In genomic region chr16:25187491-25187795, GRCh38 we compare ENCODE assay signal across 29 cellular contexts. TPM values are rescaled to one million over a fixed set of nuclear protein-coding genes. Genes with fewer than 3 reads are reported as not detected.
"Had no signal": no experiment of that assay in that cellular context is flagged by ENCODE, and none has a peak within 500 bp of the region (broad histone marks: within the 10 kb centered on the region; RNA-seq: fewer than 3 reads in every experiment).

No MANE protein-coding gene starts in this region.

- H3K4me1 ChIP-seq: left lung, lower lobe of right lung, right atrium auricular region, right lobe of liver, tibial nerve, upper lobe of left lung, vagina had no signal

- H3K4me3 Mint-ChIP-seq: naive thymus-derived CD8-positive, alpha-beta T cell; nephron; stimulated activated effector memory CD8-positive, alpha-beta T cell treated with anti-CD3 and anti-CD28 coated beads, Interleukin-12 subunit alpha, Interleukin-12 subunit beta, amount 100 ng/mL, for 72 hours; stimulated activated naive CD8-positive, alpha-beta T cell treated with anti-CD3 and anti-CD28 coated beads, Interleukin-15, Interleukin-2, amounts not matched to agents 100 ng/mL and 50 ng/mL, for 24 hours had no signal

- H3K27me3 ChIP-seq: left lung, ovary, right atrium auricular region, right lobe of liver, tibial nerve, upper lobe of left lung, vagina had no signal

- H3K4me2 ChIP-seq: smooth muscle cell had no signal

- H3K27ac Mint-ChIP-seq: nephron; progenitor cell of endocrine pancreas; stimulated activated effector memory CD8-positive, alpha-beta T cell treated with anti-CD3 and anti-CD28 coated beads, Interleukin-12 subunit alpha, Interleukin-12 subunit beta, amount 100 ng/mL, for 72 hours; stimulated activated naive CD8-positive, alpha-beta T cell treated with anti-CD3 and anti-CD28 coated beads, Interleukin-15, Interleukin-2, amounts not matched to agents 100 ng/mL and 50 ng/mL, for 24 hours had no signal

- H3K36me3 ChIP-seq: left lung, lower lobe of right lung, ovary, right atrium auricular region, right lobe of liver, upper lobe of left lung, vagina had no signal

- H3K36me3 Mint-ChIP-seq: stimulated activated effector memory CD8-positive, alpha-beta T cell treated with anti-CD3 and anti-CD28 coated beads, Interleukin-12 subunit alpha, Interleukin-12 subunit beta, amount 100 ng/mL, for 72 hours had no signal

- DNase-seq: hippocampal formation; kidney; left colon; left lung; lower lobe of right lung; mammary epithelial cell; mesenchymal stem cell; naive thymus-derived CD8-positive, alpha-beta T cell; ovary; right lobe of liver; stimulated activated CD4-positive, alpha-beta T cell treated with anti-CD3 and anti-CD28 coated beads, Interleukin-4, amount 100 ng/mL, for 24 hours; stimulated activated naive CD4-positive, alpha-beta T cell; substantia nigra; upper lobe of left lung had no signal

- H3K27me3 Mint-ChIP-seq: naive thymus-derived CD8-positive, alpha-beta T cell; progenitor cell of endocrine pancreas; stimulated activated naive CD8-positive, alpha-beta T cell treated with anti-CD3 and anti-CD28 coated beads, Interleukin-15, Interleukin-2, amounts not matched to agents 100 ng/mL and 50 ng/mL, for 24 hours had no signal

- H3K9me3 ChIP-seq: left lung, lower lobe of right lung, ovary, right atrium auricular region, right lobe of liver, tibial nerve, upper lobe of left lung, vagina had no signal

- H3K4me3 ChIP-seq: left lung, lower lobe of right lung, ovary, right atrium auricular region, right lobe of liver, smooth muscle cell, tibial nerve, upper lobe of left lung, vagina had no signal

- H3K27ac ChIP-seq: left lung, lower lobe of right lung, ovary, right atrium auricular region, right lobe of liver, tibial nerve, upper lobe of left lung, vagina had no signal

- H3K9me3 Mint-ChIP-seq: naive thymus-derived CD8-positive, alpha-beta T cell; nephron; stimulated activated effector memory CD8-positive, alpha-beta T cell treated with anti-CD3 and anti-CD28 coated beads, Interleukin-12 subunit alpha, Interleukin-12 subunit beta, amount 100 ng/mL, for 72 hours; stimulated activated naive CD8-positive, alpha-beta T cell treated with anti-CD3 and anti-CD28 coated beads, Interleukin-15, Interleukin-2, amounts not matched to agents 100 ng/mL and 50 ng/mL, for 24 hours had no signal

- H3K4me1 Mint-ChIP-seq: naive thymus-derived CD8-positive, alpha-beta T cell; stimulated activated effector memory CD8-positive, alpha-beta T cell treated with anti-CD3 and anti-CD28 coated beads, Interleukin-12 subunit alpha, Interleukin-12 subunit beta, amount 100 ng/mL, for 72 hours had no signal

RNA-seq across cellular contexts. Expression of gene AQP8, which starts 29.3 kb away (rescaled TPM):
- total RNA-seq: kidney; left lung; mammary epithelial cell; mucosa of gallbladder; naive thymus-derived CD8-positive, alpha-beta T cell; omental fat pad; ovary; progenitor cell of endocrine pancreas; pulmonary artery endothelial cell; renal cortical epithelial cell; right atrium auricular region; skeletal muscle tissue; smooth muscle cell; tibial nerve; urinary bladder; vagina had no signal
- polyA plus RNA-seq: liver; mammary epithelial cell; naive thymus-derived CD8-positive, alpha-beta T cell; smooth muscle cell; urinary bladder had no signal
